9 cellular contexts compared by ENCODE assay signal in genomic region chr1:152535774-152536173, GRCh38. TPM values are rescaled to one million over a fixed set of nuclear protein-coding genes. Genes with fewer than 3 reads are reported as not detected.
"Had no signal": no experiment of that assay in that cellular context is flagged by ENCODE, and none has a peak within 500 bp of the region (broad histone marks: within the 10 kb centered on the region; RNA-seq: fewer than 3 reads in every experiment).

No MANE protein-coding gene starts in this region.

- ATAC-seq: GM12878 had no signal

- DNase-seq: GDM1, GF-D8 had no signal

- FAIRE-seq: G401.6, GM12878, GM12891, GM12892, GM18507, GM19239 had no signal

- H3K4me3 ChIP-seq: GM12878 had no signal

RNA-seq across cellular contexts. Expression of gene CRCT1, which starts 21.5 kb away (rescaled TPM):
- total RNA-seq: G401, GM12878 had no signal
- polyA plus RNA-seq: GM12878 had no signal

RNA-seq across cellular contexts. Expression of gene LCE5A, which starts 25.2 kb away (rescaled TPM):
- total RNA-seq: G401, GM12878 had no signal
- polyA plus RNA-seq: GM12878 had no signal

RNA-seq across cellular contexts. Expression of gene LCE3E, which starts 30.8 kb away (rescaled TPM):
- total RNA-seq: G401, GM12878 had no signal
- polyA plus RNA-seq: GM12878 had no signal

RNA-seq across cellular contexts. Expression of gene LCE3D, which starts 44.5 kb away (rescaled TPM):
- total RNA-seq: G401, GM12878 had no signal
